ENCODE assay signal across 8 cellular contexts in the genomic region with DNA sequence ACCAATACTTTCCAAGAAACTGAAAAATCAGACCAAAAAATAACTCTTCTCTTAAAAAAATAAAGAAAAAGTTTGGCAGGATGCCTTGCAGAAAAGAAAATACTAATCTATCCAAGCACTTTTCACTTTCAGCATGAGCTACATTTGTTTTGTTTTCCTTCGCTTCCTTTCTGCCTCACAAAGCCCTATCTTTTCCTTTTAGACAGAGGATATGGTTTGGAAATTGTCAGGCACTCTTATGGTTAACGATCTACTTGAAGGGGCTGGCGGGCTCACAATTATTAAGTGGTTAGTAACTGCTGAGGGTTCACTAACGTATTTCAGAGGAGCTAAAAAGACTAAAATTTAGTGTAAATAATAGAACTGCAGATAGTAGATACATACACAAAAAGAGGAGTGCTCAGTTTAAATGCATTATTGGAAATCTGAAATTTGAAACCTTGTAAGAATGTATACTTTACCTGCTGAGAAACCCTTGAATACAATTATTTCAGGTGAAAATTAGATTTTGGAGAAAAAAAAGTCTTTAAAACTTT. TPM values are rescaled to one million over a fixed set of nuclear protein-coding genes. Genes with fewer than 3 reads are reported as not detected.
DNase-seq lines count a peak whose midpoint lies in the region; ATAC-seq and TF ChIP-seq lines count a peak whose summit lies in the region.

No MANE protein-coding gene starts in this region.

- peaks cover 7 to 27% (median 11%) of the 10 kb centered on the region in 4 donors for H3K4me1 Mint-ChIP-seq in CD4-positive, CD25-positive, alpha-beta regulatory T cell
- H3K4me1 Mint-ChIP-seq in IgD-negative memory B cell = peaks cover 10 to 16% (median 14%) of the 10 kb centered on the region in 3 donors

- no peaks in the 10 kb centered on the region for H3K36me3 Mint-ChIP-seq in CD4-positive, CD25-positive, alpha-beta regulatory T cell
- no peaks in the 10 kb centered on the region for H3K36me3 Mint-ChIP-seq in IgD-negative memory B cell
- H3K36me3 Mint-ChIP-seq in activated naive CD4-positive, alpha-beta T cell treated with anti-CD3 and anti-CD28 coated beads, Interleukin-2, amount 50 U/mL, for 72 hours = peaks cover 30 to 37% of the 10 kb centered on the region in 2 donors

- peak overlapping the region; percentile 77 to 99 (median 92) for H3K4me3 Mint-ChIP-seq in CD4-positive, CD25-positive, alpha-beta regulatory T cell
- peak overlapping the region; percentile 88 to 99 (median 94) for H3K4me3 Mint-ChIP-seq in IgD-negative memory B cell

- ATAC-seq in CD4-positive, CD25-positive, alpha-beta regulatory T cell (ENCODE audit: low read depth in 2 of 2) = no peak
- ATAC-seq in activated naive CD4-positive, alpha-beta T cell treated with anti-CD3 and anti-CD28 coated beads, Interleukin-2, amount 50 U/mL, for 72 hours = no peak
- ATAC-seq in upper lobe of right lung (no peak), HG03045 (IDR thresholded peaks at IDR 0.05; ENCODE audit: unreplicated experiment) (no peak)

- H3K27ac ChIP-seq in CD4-positive, CD25-positive, alpha-beta regulatory T cell (ENCODE audit: insufficient read depth, low read length, poor library complexity, severe bottlenecking) = no peak overlapping the region
- H3K27ac ChIP-seq in upper lobe of right lung (peak overlapping the region; percentile 55), caudate nucleus (ENCODE audit: low read depth, low read length) (no peak overlapping the region)

- DNase-seq in CD4-positive, CD25-positive, alpha-beta regulatory T cell = no peak
- DNase-seq in activated naive CD4-positive, alpha-beta T cell treated with anti-CD3 and anti-CD28 coated beads, Interleukin-2, amount 50 U/mL, for 72 hours (ENCODE audit: low spot score in 2 of 2) = no peak
- DNase-seq in kidney glomerular epithelial cell (lab: John Stamatoyannopoulos, UW) (peak; percentile 38), upper lobe of right lung (no peak), head of caudate nucleus (no peak), caudate nucleus (lab: John Stamatoyannopoulos, UW) (no peak)

- H3K4me3 ChIP-seq in CD4-positive, CD25-positive, alpha-beta regulatory T cell (ENCODE audit: low read depth, low read length) = peak overlapping the region; percentile 57
- peak overlapping the region; percentile 77 for H3K4me3 ChIP-seq in upper lobe of right lung

- TF ChIP-seq CTCF in upper lobe of right lung (IDR thresholded peaks at IDR 0.05) = no peak

- H3K36me3 ChIP-seq in CD4-positive, CD25-positive, alpha-beta regulatory T cell (ENCODE audit: control insufficient read depth, insufficient read depth, low read length) = no peaks in the 10 kb centered on the region
- H3K36me3 ChIP-seq in upper lobe of right lung = no peaks in the 10 kb centered on the region

- no peaks in the 10 kb centered on the region for H3K9me3 ChIP-seq in CD4-positive, CD25-positive, alpha-beta regulatory T cell (ENCODE audit: control insufficient read depth in 2 of 2, low read length in 2 of 2)
- no peaks in the 10 kb centered on the region for H3K9me3 ChIP-seq in upper lobe of right lung

- peaks cover 35% of the 10 kb centered on the region for H3K4me1 ChIP-seq in CD4-positive, CD25-positive, alpha-beta regulatory T cell (ENCODE audit: control insufficient read depth, insufficient read depth, low read length, poor library complexity, severe bottlenecking)
- H3K4me1 ChIP-seq in upper lobe of right lung = peaks cover 4% of the 10 kb centered on the region

- intact Hi-C loops in upper lobe of right lung (cut with DNase I) = loop anchor here (10.0 kb wide), 2 partner anchors 122 to 212 kb away; no protein-coding TSS in a partner anchor
- intact Hi-C loops in head of caudate nucleus (cut with DNase I) = loop anchor here (10.0 kb wide), 1 partner anchor 218 kb away; no protein-coding TSS in a partner anchor

- H3K27me3 Mint-ChIP-seq in CD4-positive, CD25-positive, alpha-beta regulatory T cell = peaks cover 52% of the 10 kb centered on the region
- peaks cover 4% of the 10 kb centered on the region for H3K27me3 Mint-ChIP-seq in IgD-negative memory B cell

- peaks cover 20% of the 10 kb centered on the region for H3K27me3 ChIP-seq in CD4-positive, CD25-positive, alpha-beta regulatory T cell (ENCODE audit: control insufficient read depth, insufficient read depth, low read length)
- no peaks in the 10 kb centered on the region for H3K27me3 ChIP-seq in upper lobe of right lung

- H3K9me3 Mint-ChIP-seq in CD4-positive, CD25-positive, alpha-beta regulatory T cell = no peaks in the 10 kb centered on the region
- H3K9me3 Mint-ChIP-seq in IgD-negative memory B cell = no peaks in the 10 kb centered on the region
- H3K9me3 Mint-ChIP-seq in activated naive CD4-positive, alpha-beta T cell treated with anti-CD3 and anti-CD28 coated beads, Interleukin-2, amount 50 U/mL, for 72 hours = no peaks in the 10 kb centered on the region

- peak overlapping the region; percentile 55 to 76 (median 75) for H3K27ac Mint-ChIP-seq in CD4-positive, CD25-positive, alpha-beta regulatory T cell
- peak overlapping the region; percentile 72 to 86 (median 74) for H3K27ac Mint-ChIP-seq in IgD-negative memory B cell
- peak overlapping the region; percentile 73 to 98 for H3K27ac Mint-ChIP-seq in activated naive CD4-positive, alpha-beta T cell treated with anti-CD3 and anti-CD28 coated beads, Interleukin-2, amount 50 U/mL, for 72 hours

RNA-seq across cellular contexts. Expression of a gene that starts 0.9 kb away (rescaled TPM):
- total RNA-seq in CD4-positive, CD25-positive, alpha-beta regulatory T cell = 32.6 TPM
- 10 to 100 TPM in 1 of 4 donors, 1 to 10 TPM in 3; 5.5 to 11.8 (median 8.8) TPM for polyA plus RNA-seq in CD4-positive, CD25-positive, alpha-beta regulatory T cell
- 7.9 TPM for polyA plus RNA-seq in IgD-negative memory B cell
- total RNA-seq in activated naive CD4-positive, alpha-beta T cell treated with anti-CD3 and anti-CD28 coated beads, Interleukin-2, amount 50 U/mL, for 72 hours = 100 to 1,000 TPM in 1 of 2 donors, 10 to 100 TPM in 1; 91.6 to 153 TPM
- total RNA-seq in upper lobe of right lung = 22.4 TPM
